In the genomic region with DNA sequence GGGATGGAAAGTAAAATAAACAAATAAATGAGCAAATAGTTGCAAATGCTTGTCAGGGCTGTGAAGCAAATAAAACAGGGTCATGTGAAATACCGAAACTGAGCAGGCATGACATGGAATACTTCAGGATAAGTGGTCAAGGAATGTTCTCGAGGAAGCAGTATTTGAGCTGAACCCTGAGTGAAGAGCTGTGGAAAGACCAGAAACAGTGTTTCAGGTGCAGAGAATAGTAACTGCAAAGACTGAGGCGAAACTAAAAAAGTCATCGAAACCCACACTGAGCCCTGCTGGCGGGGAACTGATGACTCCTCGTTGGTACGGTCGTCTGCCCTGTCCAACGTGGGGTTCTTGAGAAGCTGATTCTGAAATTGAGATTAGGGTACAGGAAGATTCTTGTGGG, we compare ENCODE assay signal across 15 cellular contexts. TPM values are rescaled to one million over a fixed set of nuclear protein-coding genes. Genes with fewer than 3 reads are reported as not detected.
"Had no signal": no experiment of that assay in that cellular context is flagged by ENCODE, and none has a peak within 500 bp of the region (broad histone marks: within the 10 kb centered on the region; RNA-seq: fewer than 3 reads in every experiment).

No MANE protein-coding gene starts in this region.

- H3K9me3 ChIP-seq: adrenal gland, pancreas, sigmoid colon, thoracic aorta, uterus had no signal

- H3K4me1 ChIP-seq: pancreas, uterus had no signal

- H3K4me3 ChIP-seq: adrenal gland, cardiac muscle cell, pancreas, sigmoid colon, thoracic aorta, uterus had no signal

- H3K27ac ChIP-seq: adrenal gland, cardiac muscle cell, pancreas, thoracic aorta had no signal

- H3K36me3 ChIP-seq: adrenal gland, cardiac muscle cell, pancreas, sigmoid colon, thoracic aorta, uterus had no signal

- H3K27me3 ChIP-seq: adrenal gland, cardiac muscle cell, pancreas, sigmoid colon, uterus had no signal

- DNase-seq: activated CD4-positive, alpha-beta T cell treated with anti-CD3 and anti-CD28 coated beads, Interleukin-2, amount 50 U/mL, for 48 hours; activated naive CD4-positive, alpha-beta T cell treated with anti-CD3 and anti-CD28 coated beads, Interleukin-2, amount 10 ng/mL, durations not matched to agents 7 days and 5 days; hypothalamus; naive B cell; pancreas; sigmoid colon; stimulated activated CD4-positive, alpha-beta T cell treated with anti-CD3 and anti-CD28 coated beads, Interleukin-1b, Interleukin-23, amount 100 ng/mL, for 48 hours; T-cell; T1000; uterus had no signal

- ATAC-seq: activated T-helper 17 cell treated with anti-CD3 and anti-CD28 coated beads, Interleukin-2, amount 50 U/mL, for 72 hours; esophagus mucosa; pancreas; T-cell had no signal

RNA-seq across cellular contexts. Expression of gene MYCN, which starts 27.2 kb away (rescaled TPM):
- total RNA-seq: activated T-helper 17 cell treated with anti-CD3 and anti-CD28 coated beads, Interleukin-2, amount 50 U/mL, for 72 hours had no signal
